17 cellular contexts compared by ENCODE assay signal in the genomic region with DNA sequence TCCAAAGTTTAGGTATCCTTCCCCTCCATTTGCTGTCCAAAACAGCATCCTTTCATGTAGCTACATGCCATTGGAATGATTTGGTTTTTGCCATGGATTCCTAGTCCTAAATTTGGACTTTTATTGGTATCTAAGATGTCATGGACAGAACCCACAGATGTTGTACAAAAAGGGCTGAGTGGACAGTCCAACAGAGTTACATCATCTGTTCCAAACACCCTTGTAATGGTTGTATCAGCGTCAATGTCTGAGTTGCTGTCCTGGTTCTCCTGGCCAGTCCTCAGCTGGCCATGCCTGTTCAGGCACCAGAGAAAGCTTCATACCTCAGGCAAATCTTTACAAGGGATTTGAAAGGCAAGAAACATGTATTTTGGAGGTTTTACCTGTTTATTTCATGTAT.
"Had no signal": no experiment of that assay in that cellular context is flagged by ENCODE, and none has a peak within 500 bp of the region (broad histone marks: within the 10 kb centered on the region; RNA-seq: fewer than 3 reads in every experiment).

No MANE protein-coding gene starts in this region.

- H3K36me3 ChIP-seq: esophagus muscularis mucosa, gastroesophageal sphincter, pancreas, right atrium auricular region, spleen, tibial nerve had no signal

- H3K4me3 ChIP-seq: dorsolateral prefrontal cortex, esophagus muscularis mucosa, gastroesophageal sphincter, pancreas, right atrium auricular region, spleen, tibial nerve had no signal

- H3K27me3 ChIP-seq: esophagus muscularis mucosa, gastroesophageal sphincter, pancreas, right atrium auricular region, spleen, tibial nerve had no signal

- H3K9me3 ChIP-seq: esophagus muscularis mucosa, gastroesophageal sphincter, pancreas, right atrium auricular region, spleen, tibial nerve had no signal

- H3K27ac ChIP-seq: dorsolateral prefrontal cortex, esophagus muscularis mucosa, gastroesophageal sphincter, pancreas, right atrium auricular region, spleen, tibial nerve had no signal

- ATAC-seq: activated CD8-positive, alpha-beta memory T cell treated with anti-CD3 and anti-CD28 coated beads, Interleukin-2, amount 10 ng/mL, durations not matched to agents 7 days and 5 days; activated T-cell treated with anti-CD3 and anti-CD28 coated beads, Interleukin-2, amount 50 U/mL, for 4 hours; gastroesophageal sphincter; pancreas; stimulated activated naive B cell treated with anti-CD40 and anti-IgM and Interleukin-4, amounts not matched to agents 10 μg/mL and 1 μg/mL and 100 μg/mL, for 72 hours had no signal

- DNase-seq: activated CD4-positive, alpha-beta T cell treated with anti-CD3 and anti-CD28 coated beads, Interleukin-2, amount 50 U/mL, for 4 hours; activated CD4-positive, CD25-positive, alpha-beta regulatory T cell treated with anti-CD3 and anti-CD28 coated beads, Interleukin-2, amount 50 U/mL, for 72 hours; activated CD8-positive, alpha-beta memory T cell treated with anti-CD3 and anti-CD28 coated beads, Interleukin-2, amount 10 ng/mL, durations not matched to agents 7 days and 5 days; activated gamma-delta T cell; activated T-cell treated with anti-CD3 and anti-CD28 coated beads, Interleukin-2, amount 50 U/mL, for 4 hours; dorsolateral prefrontal cortex; kidney; naive B cell; pancreas; spleen; stimulated activated CD4-positive, alpha-beta T cell treated with anti-CD3 and anti-CD28 coated beads, Interleukin-1b, Interleukin-23, amount 100 ng/mL, for 48 hours; stimulated activated naive B cell treated with anti-CD40 and anti-IgM and Interleukin-4, amounts not matched to agents 10 μg/mL and 1 μg/mL and 100 μg/mL, for 72 hours; SW 1271 had no signal

- H3K4me1 ChIP-seq: esophagus muscularis mucosa, gastroesophageal sphincter, pancreas, right atrium auricular region, spleen, tibial nerve had no signal
